ENCODE assay signal across 9 cellular contexts in genomic region chr9:91295357-91295756, GRCh38.
"Had no signal": no experiment of that assay in that cellular context is flagged by ENCODE, and none has a peak within 500 bp of the region (broad histone marks: within the 10 kb centered on the region; RNA-seq: fewer than 3 reads in every experiment).

No MANE protein-coding gene starts in this region.

- H3K9me3 Mint-ChIP-seq: HFFc6 had no signal

- H3K9ac ChIP-seq: GM23248 had no signal

- DNase-seq: GM23248, GOT3, H7, HFFc6, IMR-90 had no signal

- H3K4me3 ChIP-seq: GM23248, HAP-1, K562 had no signal

- H3K4me1 ChIP-seq: HAP-1 had no signal

- FAIRE-seq: HTR-8/SVneo, K562 had no signal

- H3K4me3 Mint-ChIP-seq: HFFc6 had no signal

- H3K27ac ChIP-seq: GM23248 had no signal

- ATAC-seq: HCT116, K562 had no signal

- H2AFZ ChIP-seq: GM23248 had no signal

- H3K9me3 ChIP-seq: HAP-1 had no signal

- H3K27ac Mint-ChIP-seq: HFFc6 had no signal
